In the genomic region with DNA sequence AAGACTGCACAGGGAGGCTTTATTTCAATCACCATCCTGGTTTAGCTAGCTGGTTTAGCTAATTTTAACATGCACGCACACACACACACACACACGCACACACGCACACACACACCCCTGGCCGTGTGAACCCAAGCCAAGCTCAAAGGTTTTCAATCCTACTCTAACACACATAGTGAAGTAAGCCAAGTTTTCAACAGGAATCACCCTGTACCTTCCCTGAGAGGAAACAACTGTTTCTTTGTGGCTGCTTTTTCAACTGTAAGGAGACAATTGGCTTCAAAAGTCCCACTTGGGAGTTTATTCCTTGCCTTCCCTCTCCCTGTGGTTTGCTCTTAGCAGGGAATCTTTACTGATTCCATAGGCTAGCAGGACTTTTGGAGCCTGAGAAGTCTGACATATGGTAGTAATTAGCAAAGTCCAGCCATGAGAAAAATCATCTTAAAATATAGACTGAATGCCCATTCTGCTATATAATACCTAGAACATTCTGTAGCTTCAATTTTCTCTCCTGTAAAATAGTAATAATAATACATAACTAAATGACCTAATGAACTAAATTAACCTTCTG, we compare ENCODE assay signal across 23 cellular contexts.
"Had no signal": no experiment of that assay in that cellular context is flagged by ENCODE, and none has a peak within 500 bp of the region (broad histone marks: within the 10 kb centered on the region; RNA-seq: fewer than 3 reads in every experiment).

No MANE protein-coding gene starts in this region.

- H3K36me3 Mint-ChIP-seq: activated naive CD4-positive, alpha-beta T cell treated with anti-CD3 and anti-CD28 coated beads, Interleukin-2, amount 50 U/mL, for 24 hours; naive thymus-derived CD8-positive, alpha-beta T cell; stimulated activated effector memory CD8-positive, alpha-beta T cell treated with anti-CD3 and anti-CD28 coated beads, Interleukin-12 subunit alpha, Interleukin-12 subunit beta, amount 100 ng/mL, for 72 hours had no signal

- DNase-seq: activated CD4-positive, alpha-beta T cell treated with anti-CD3 and anti-CD28 coated beads for 1 hour; activated CD4-positive, alpha-beta T cell treated with anti-CD3 and anti-CD28 coated beads, Interleukin-2, amount 50 U/mL, for 1 hour; activated CD8-positive, alpha-beta T cell treated with anti-CD3 and anti-CD28 coated beads, Interleukin-2, amount 10 ng/mL, durations not matched to agents 7 days and 5 days; activated gamma-delta T cell treated with Interleukin-2 at 50 U/mL for 16 hours; adrenal gland; cerebellar nuclear complex; cortex of kidney; foreskin melanocyte; kidney; lower lobe of right lung; mesendoderm; naive thymus-derived CD8-positive, alpha-beta T cell; pancreas; psoas muscle; stimulated activated CD4-positive, alpha-beta T cell treated with anti-CD3 and anti-CD28 coated beads, Interleukin-2, amount 100 ng/mL, for 24 hours; stimulated activated naive CD8-positive, alpha-beta T cell treated with anti-CD3 and anti-CD28 coated beads, Interleukin-15, amount 100 ng/mL, for 72 hours; T-helper 1 cell; tibial artery had no signal

- H3K9me3 Mint-ChIP-seq: activated naive CD4-positive, alpha-beta T cell treated with anti-CD3 and anti-CD28 coated beads, Interleukin-2, amount 50 U/mL, for 24 hours; activated T-helper 1 cell treated with anti-CD3 and anti-CD28 coated beads, Interleukin-12 subunit alpha, Interleukin-12 subunit beta, Interleukin-2, Interleukin-4 antibody, amounts not matched to agents 30 ng/mL and 10 ng/mL and 1 ng/mL, durations not matched to agents 14 hours and 24 hours and 36 hours; naive thymus-derived CD8-positive, alpha-beta T cell; stimulated activated effector memory CD8-positive, alpha-beta T cell treated with anti-CD3 and anti-CD28 coated beads, Interleukin-12 subunit alpha, Interleukin-12 subunit beta, amount 100 ng/mL, for 72 hours had no signal

- H3K27me3 Mint-ChIP-seq: activated naive CD4-positive, alpha-beta T cell treated with anti-CD3 and anti-CD28 coated beads, Interleukin-2, amount 50 U/mL, for 24 hours; naive thymus-derived CD8-positive, alpha-beta T cell; stimulated activated naive CD8-positive, alpha-beta T cell treated with anti-CD3 and anti-CD28 coated beads, Interleukin-15, amount 100 ng/mL, for 72 hours had no signal

- H3K4me3 ChIP-seq: adrenal gland, ascending aorta, lower lobe of right lung, pancreas, psoas muscle, right atrium auricular region, tibial artery had no signal

- H3K36me3 ChIP-seq: adrenal gland, ascending aorta, lower lobe of right lung, pancreas, right atrium auricular region, tibial artery had no signal

- H3K4me1 Mint-ChIP-seq: activated naive CD4-positive, alpha-beta T cell treated with anti-CD3 and anti-CD28 coated beads, Interleukin-2, amount 50 U/mL, for 24 hours; naive thymus-derived CD8-positive, alpha-beta T cell; stimulated activated effector memory CD8-positive, alpha-beta T cell treated with anti-CD3 and anti-CD28 coated beads, Interleukin-12 subunit alpha, Interleukin-12 subunit beta, amount 100 ng/mL, for 72 hours; stimulated activated naive CD8-positive, alpha-beta T cell treated with anti-CD3 and anti-CD28 coated beads, Interleukin-15, amount 100 ng/mL, for 72 hours had no signal

- H3K4me1 ChIP-seq: adrenal gland, ascending aorta, lower lobe of right lung, pancreas, psoas muscle, right atrium auricular region, tibial artery had no signal

- H3K4me3 Mint-ChIP-seq: activated CD8-positive, alpha-beta T cell treated with anti-CD3 and anti-CD28 coated beads, Interleukin-2, amount 10 ng/mL, durations not matched to agents 7 days and 5 days; activated naive CD4-positive, alpha-beta T cell treated with anti-CD3 and anti-CD28 coated beads, Interleukin-2, amount 50 U/mL, for 24 hours; activated T-helper 1 cell treated with anti-CD3 and anti-CD28 coated beads, Interleukin-12 subunit alpha, Interleukin-12 subunit beta, Interleukin-2, Interleukin-4 antibody, amounts not matched to agents 30 ng/mL and 10 ng/mL and 1 ng/mL, durations not matched to agents 14 hours and 24 hours and 36 hours; naive thymus-derived CD8-positive, alpha-beta T cell; stimulated activated effector memory CD8-positive, alpha-beta T cell treated with anti-CD3 and anti-CD28 coated beads, Interleukin-12 subunit alpha, Interleukin-12 subunit beta, amount 100 ng/mL, for 72 hours; stimulated activated naive CD8-positive, alpha-beta T cell treated with anti-CD3 and anti-CD28 coated beads, Interleukin-15, amount 100 ng/mL, for 72 hours had no signal

- H3K27me3 ChIP-seq: adrenal gland, ascending aorta, pancreas, right atrium auricular region, tibial artery had no signal

- H3K27ac ChIP-seq: adrenal gland, ascending aorta, lower lobe of right lung, pancreas, psoas muscle, right atrium auricular region, tibial artery had no signal

- H3K27ac Mint-ChIP-seq: activated CD8-positive, alpha-beta T cell treated with anti-CD3 and anti-CD28 coated beads, Interleukin-2, amount 10 ng/mL, durations not matched to agents 7 days and 5 days; activated naive CD4-positive, alpha-beta T cell treated with anti-CD3 and anti-CD28 coated beads, Interleukin-2, amount 50 U/mL, for 24 hours; activated T-helper 1 cell treated with anti-CD3 and anti-CD28 coated beads, Interleukin-12 subunit alpha, Interleukin-12 subunit beta, Interleukin-2, Interleukin-4 antibody, amounts not matched to agents 30 ng/mL and 10 ng/mL and 1 ng/mL, durations not matched to agents 14 hours and 24 hours and 36 hours; naive thymus-derived CD8-positive, alpha-beta T cell; stimulated activated effector memory CD8-positive, alpha-beta T cell treated with anti-CD3 and anti-CD28 coated beads, Interleukin-12 subunit alpha, Interleukin-12 subunit beta, amount 100 ng/mL, for 72 hours; stimulated activated naive CD8-positive, alpha-beta T cell treated with anti-CD3 and anti-CD28 coated beads, Interleukin-15, amount 100 ng/mL, for 72 hours had no signal

- H3K9me3 ChIP-seq: adrenal gland, ascending aorta, lower lobe of right lung, pancreas, psoas muscle, right atrium auricular region, tibial artery had no signal
